7 cellular contexts compared by ENCODE assay signal in genomic region chr19:56971230-56971629, GRCh38.
"Had no signal": no experiment of that assay in that cellular context is flagged by ENCODE, and none has a peak within 500 bp of the region (broad histone marks: within the 10 kb centered on the region; RNA-seq: fewer than 3 reads in every experiment).

No MANE protein-coding gene starts in this region.

- DNase-seq: H9, HCEC 1CT, Karpas-422, KBM-7 had no signal

- H3K4me1 Mint-ChIP-seq: GM23338, H9, IgD-negative memory B cell had no signal

- H3K36me3 Mint-ChIP-seq: IgD-negative memory B cell had no signal

- H3K9ac ChIP-seq: KMS-11 had no signal

- H3K4me3 ChIP-seq: GM23338 had no signal

- H3K4me3 Mint-ChIP-seq: GM23338, H9, IgD-negative memory B cell had no signal

- H3K27ac ChIP-seq: KMS-11 had no signal

- ATAC-seq: GM23338 had no signal

- H3K27ac Mint-ChIP-seq: GM23338, H9, IgD-negative memory B cell had no signal

- H3K4me2 ChIP-seq: GM23338, KMS-11 had no signal

- H2AFZ ChIP-seq: GM23338 had no signal
